ENCODE assay signal across 8 cellular contexts in the genomic region with DNA sequence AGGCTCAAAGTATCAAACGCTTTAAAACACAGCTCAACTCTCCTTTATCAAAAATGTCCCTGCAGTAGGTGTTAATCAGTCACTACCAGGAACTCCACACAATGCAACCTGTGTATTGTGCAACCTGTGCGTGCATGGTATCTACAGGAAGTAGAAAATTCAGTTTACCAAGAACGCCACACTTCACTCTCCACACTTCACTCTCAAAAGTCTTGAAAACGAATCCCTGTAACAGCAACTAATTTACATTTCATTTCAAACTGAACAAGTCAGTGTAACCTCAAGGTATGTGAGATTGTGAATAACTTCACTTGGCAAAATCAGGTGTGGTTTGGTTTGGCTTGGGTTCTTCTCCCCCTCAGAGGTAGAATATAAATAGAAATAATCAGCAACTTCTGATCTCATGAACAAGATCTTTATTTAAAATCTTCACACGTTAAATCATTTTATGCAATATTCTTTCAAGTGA. TPM values are rescaled to one million over a fixed set of nuclear protein-coding genes. Genes with fewer than 3 reads are reported as not detected.
A peak's percentile ranks its signal among the peaks of the same experiment; 100 is the strongest.
DNase-seq lines count a peak whose midpoint lies in the region; ATAC-seq and TF ChIP-seq lines count a peak whose summit lies in the region.

No MANE protein-coding gene starts in this region.

- peaks cover 18% of the 10 kb centered on the region for H3K4me1 ChIP-seq in PC-3 (ENCODE audit: insufficient read depth, low read length)

- peak; percentile 25 for ATAC-seq in HG02678 (IDR thresholded peaks at IDR 0.05; ENCODE audit: unreplicated experiment)
- no peak for ATAC-seq in PC-3
- peak; percentile 61 for ATAC-seq in esophagus mucosa
- ATAC-seq in HG02642 (IDR thresholded peaks at IDR 0.05; ENCODE audit: poor library complexity, unreplicated experiment) = no peak

- CTCF ChIA-PET in PC-3 (lab: Charles Lee) = no interaction called here

- POLR2A ChIA-PET in PC-3 (lab: Charles Lee; ENCODE audit: unreplicated experiment) = no interaction called here

- peak; percentile 13 for DNase-seq in Daoy (ENCODE audit: low read depth)
- peak; percentile 13 for DNase-seq in PC-3
- DNase-seq in caudate nucleus (lab: John Stamatoyannopoulos, UW) = no peak
- DNase-seq in AG20443 (ENCODE audit: low spot score) = no peak

- H3K4me2 ChIP-seq in PC-3 (ENCODE audit: low read length) = peak overlapping the region; percentile 90

- BruUV-seq in PC-3 (replicated peaks; lab: Mats Ljungman, UMichigan) = no TSS peak

- no peak overlapping the region for H3K9ac ChIP-seq in PC-3 (ENCODE audit: low read length)

- H3K4me3 ChIP-seq in PC-3 (ENCODE audit: low read length) (peak overlapping the region; percentile 88), skin epidermis (peak overlapping the region; percentile 80 to 99 (median 95))

- H3K9me2 ChIP-seq in PC-3 (replicated peaks; ENCODE audit: low read length) = no peaks in the 10 kb centered on the region

- no peaks in the 10 kb centered on the region for H3F3A ChIP-seq in PC-3 (ENCODE audit: low read length, unreplicated experiment)

- H3K79me2 ChIP-seq in PC-3 (ENCODE audit: low read length) = peaks cover 28% of the 10 kb centered on the region; the same call in 1 of the 2 replicates

- H3K27ac ChIP-seq in PC-3 (ENCODE audit: low read length) = no peak overlapping the region
- H3K27ac ChIP-seq in skin epidermis = peak overlapping the region in 12 of 21 experiments; percentile 32 to 95 (median 82)
- no peak overlapping the region for H3K27ac ChIP-seq in caudate nucleus (ENCODE audit: low read depth, low read length)

- no peaks in the 10 kb centered on the region for H3K27me3 ChIP-seq in PC-3 (ENCODE audit: low read length)

- H3K36me3 ChIP-seq in PC-3 (ENCODE audit: low read depth, low read length) = no peaks in the 10 kb centered on the region

- TF ChIP-seq CTCF in PC-3 (conservative IDR thresholded peaks at IDR 0.05; ENCODE audit: low read depth, low read length) = no peak

- no peaks in the 10 kb centered on the region for H3K9me3 ChIP-seq in PC-3 (ENCODE audit: low read length)

- H4K20me1 ChIP-seq in PC-3 (ENCODE audit: low read length) = no peaks in the 10 kb centered on the region

- peak overlapping the region; percentile 12; the same call in 1 of the 2 replicates for H2AFZ ChIP-seq in PC-3 (ENCODE audit: low read length)

- intact Hi-C loops in PC-3 (cut with micrococcal nuclease) = no loop called here

RNA-seq across cellular contexts. Expression of a gene that starts 1.6 kb away (rescaled TPM):
- total RNA-seq in Daoy (2014; rRNA removed; shearing (Covaris generic)) = 3.7 and 5.9 TPM in 2 replicates
- total RNA-seq in PC-3 (2014; rRNA removed) (9.8 and 10.5 TPM in 2 replicates), esophagus mucosa (15.9 TPM)

Comparison
In these comparisons a context has a peak if more than half of its experiments do, and no peak if none do; other contexts are left out.
1. DNase-seq: peak in Daoy (single experiment) and PC-3 (single experiment); none in caudate nucleus (0 of 61) and AG20443 (single experiment).
2. ATAC-seq: peak in HG02678 (single experiment) and esophagus mucosa (single experiment); none in PC-3 (single experiment) and HG02642 (single experiment).
3. H3K27ac ChIP-seq: peak in skin epidermis (12 of 21); none in PC-3 (single experiment) and caudate nucleus (single experiment).